In genomic region chr5:95720094-95720793, GRCh38 we compare ENCODE assay signal across 12 cellular contexts. TPM values are rescaled to one million over a fixed set of nuclear protein-coding genes. Genes with fewer than 3 reads are reported as not detected.
DNase-seq lines count a peak whose midpoint lies in the region; ATAC-seq lines count a peak whose summit lies in the region.
"Had no signal": no experiment of that assay in that cellular context is flagged by ENCODE, and none has a peak within 500 bp of the region (broad histone marks: within the 10 kb centered on the region; RNA-seq: fewer than 3 reads in every experiment).

No MANE protein-coding gene starts in this region.

- peak; percentile 55 to 77 for ATAC-seq in right cardiac atrium
- ATAC-seq in sciatic nerve = peak; percentile 75
- ATAC-seq in HG02763 (IDR thresholded peaks at IDR 0.05; ENCODE audit: unreplicated experiment) = no peak
- no peak for ATAC-seq in GM19035 (IDR thresholded peaks at IDR 0.05; ENCODE audit: unreplicated experiment)

- 56% methylated on average over 3 of the region's 3 CpGs for WGBS in right cardiac atrium

- H3K27ac ChIP-seq in right cardiac atrium (ENCODE audit: low read length) = no peak overlapping the region
- H3K27ac ChIP-seq: tibial artery had no signal

- H3K4me3 ChIP-seq in adipocyte (ENCODE audit: low read length) = no peak overlapping the region
- no peak overlapping the region for H3K4me3 ChIP-seq in right cardiac atrium (ENCODE audit: low read length)
- H3K4me3 ChIP-seq: tibial artery had no signal

- H3K27me3 ChIP-seq in adipocyte (replicated peaks; ENCODE audit: control insufficient read depth, insufficient read depth, low read length) = no peaks in the 10 kb centered on the region
- no peaks in the 10 kb centered on the region for H3K27me3 ChIP-seq in right cardiac atrium (ENCODE audit: control insufficient read depth, insufficient read depth)
- H3K27me3 ChIP-seq: tibial artery had no signal

- intact Hi-C loops in right cardiac atrium (cut with DNase I) (loop anchor here in 1 of 4 donors (10.0 kb wide), 1 partner anchor 55 kb away; no protein-coding TSS in a partner anchor), sciatic nerve (cut with DNase I) (no loop called here)

- DNase-seq in EH (ENCODE audit: low read depth) (peak; percentile 81), adipocyte (ENCODE audit: low read depth) (no peak), right cardiac atrium (no peak), sciatic nerve (ENCODE audit: low spot score) (no peak), RPMI8226 (no peak), DMS114 treated with DMSO at 0.1 percent for 48 hours (lab: John Stamatoyannopoulos, UW; ENCODE audit: unreplicated experiment) (no peak)
- DNase-seq: NCI-H1105 treated with DMSO at 0.1 percent for 48 hours, NCI-H226 had no signal

- H3K36me3 ChIP-seq in adipocyte (ENCODE audit: control insufficient read depth, insufficient read depth, low read length, severe bottlenecking) = peaks cover 27% of the 10 kb centered on the region
- H3K36me3 ChIP-seq: tibial artery had no signal

- peaks cover 60% of the 10 kb centered on the region for H3K4me1 ChIP-seq in adipocyte (ENCODE audit: control insufficient read depth, insufficient read depth, low read length)
- no peaks in the 10 kb centered on the region for H3K4me1 ChIP-seq in right cardiac atrium (ENCODE audit: control insufficient read depth, insufficient read depth, low read length)

- peak overlapping the region; percentile 22 for H3K9ac ChIP-seq in adipocyte (ENCODE audit: low read length)

- H3K9me3 ChIP-seq in adipocyte (ENCODE audit: control insufficient read depth, low read length) = no peaks in the 10 kb centered on the region
- H3K9me3 ChIP-seq in right cardiac atrium (ENCODE audit: control insufficient read depth, low read length) = no peaks in the 10 kb centered on the region
- H3K9me3 ChIP-seq: tibial artery had no signal

RNA-seq across cellular contexts. Expression of gene RHOBTB3, which starts 10.9 kb away (rescaled TPM):
- 100 to 1,000 TPM in 3 of 4 donors, 10 to 100 TPM in 1; 84.7 to 115 (median 104) TPM for total RNA-seq in right cardiac atrium
- polyA plus RNA-seq in right cardiac atrium = 32.7 TPM
- total RNA-seq in sciatic nerve = 192 TPM

RNA-seq across cellular contexts. Expression of gene SPATA9, which starts 37.5 kb away (rescaled TPM):
- total RNA-seq in right cardiac atrium = under 1 TPM; 0.11 to 0.59 (median 0.49) TPM
- 0.25 TPM for polyA plus RNA-seq in right cardiac atrium
- total RNA-seq in sciatic nerve = 1.6 TPM
- total RNA-seq: epithelial cell of proximal tubule had no signal

Comparison
In these comparisons a context has a peak if more than half of its experiments do, and no peak if none do; other contexts are left out.
1. ATAC-seq: peak in right cardiac atrium (2 of 2) and sciatic nerve (single experiment); none in HG02763 (single experiment) and GM19035 (single experiment).